1 cellular context compared by ENCODE assay signal in the genomic region with DNA sequence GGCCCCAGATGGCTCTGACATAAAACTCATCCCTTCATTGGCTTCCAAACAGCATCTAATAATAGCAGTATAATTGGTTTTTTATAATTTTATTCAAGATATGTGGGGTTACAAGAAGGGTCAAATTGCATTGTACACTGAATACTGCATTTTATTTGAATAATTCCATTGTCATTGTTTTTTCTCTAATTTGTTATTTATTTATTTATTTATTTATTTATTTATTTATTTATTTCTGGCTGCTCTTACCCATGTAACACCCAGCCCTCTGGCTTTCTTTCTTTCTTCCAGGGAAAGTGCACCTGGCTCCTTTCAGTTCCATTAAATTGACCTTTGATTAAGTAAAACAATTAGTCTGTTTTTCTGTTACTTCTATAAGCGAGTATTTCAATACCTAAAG.
TF ChIP-seq lines count a peak whose summit lies in the region.

No MANE protein-coding gene starts in this region.

TF ChIP-seq in HEK293, 187 proteins besides CTCF, POLR2A, EP300 and RAD21 (continued from another document and continues in another):
- TF ChIP-seq PRDM10 (tag by site-specific recombination; IDR thresholded peaks at IDR 0.05) (no peak), ZNF555 (tag by site-specific recombination; conservative IDR thresholded peaks at IDR 0.05) (peak; percentile 79), ZNF664 (tag by site-specific recombination; IDR thresholded peaks at IDR 0.05) (peak; percentile 47; the same call in 1 of the 2 replicates), ZNF837 (tag by site-specific recombination; IDR thresholded peaks at IDR 0.05) (no peak), ZNF239 (tag by site-specific recombination; IDR thresholded peaks at IDR 0.05) (no peak), ZNF202 (tag by site-specific recombination; IDR thresholded peaks at IDR 0.05; ENCODE audit: borderline replicate concordance) (peak; percentile 76; the same call in 1 of the 2 replicates), ZNF660 (tag by site-specific recombination; IDR thresholded peaks at IDR 0.05) (no peak), ZNF354C (tag by site-specific recombination; IDR thresholded peaks at IDR 0.05; ENCODE audit: borderline replicate concordance, low read depth) (0 out of 2 replicates have a peak, but pooled peaks have one; percentile 12), GLIS2 (tag by site-specific recombination; IDR thresholded peaks at IDR 0.05) (no peak), ZNF426 (tag by site-specific recombination; IDR thresholded peaks at IDR 0.05) (peak; percentile 77), TRIM28 (IDR thresholded peaks at IDR 0.05; ENCODE audit: borderline replicate concordance, low read length) (no peak), ZBTB11 (tag by site-specific recombination; conservative IDR thresholded peaks at IDR 0.05; ENCODE audit: low read depth) (peak; percentile 80), ZFHX2 (tag by site-specific recombination; conservative IDR thresholded peaks at IDR 0.05) (no peak), ZNF146 (tag by site-specific recombination; IDR thresholded peaks at IDR 0.05) (no peak), ZNF777 (tag by site-specific recombination; IDR thresholded peaks at IDR 0.05; ENCODE audit: borderline replicate concordance) (no peak), PATZ1 (tag by site-specific recombination; IDR thresholded peaks at IDR 0.05) (no peak), ZNF521 (tag by site-specific recombination; IDR thresholded peaks at IDR 0.05) (no peak), ZNF433 (tag by site-specific recombination; IDR thresholded peaks at IDR 0.05; ENCODE audit: low read depth) (peak; percentile 53; the same call in 1 of the 2 replicates), ZNF677 (tag by site-specific recombination; IDR thresholded peaks at IDR 0.05) (no peak), ZNF335 (tag by site-specific recombination; conservative IDR thresholded peaks at IDR 0.05) (no peak), WT1 (tag by site-specific recombination; IDR thresholded peaks at IDR 0.05) (no peak), ZEB2 (tag by site-specific recombination; IDR thresholded peaks at IDR 0.05) (no peak), ZNF76 (tag by site-specific recombination; IDR thresholded peaks at IDR 0.05; ENCODE audit: borderline replicate concordance, low read depth) (no peak), ZNF623 (tag by site-specific recombination; IDR thresholded peaks at IDR 0.05) (peak; percentile 57), ZNF596 (tag by site-specific recombination; IDR thresholded peaks at IDR 0.05) (no peak), ZNF704 (tag by site-specific recombination; IDR thresholded peaks at IDR 0.05) (no peak), EGR2 (tag by site-specific recombination; IDR thresholded peaks at IDR 0.05; ENCODE audit: low read depth) (no peak), ZNF544 (tag by site-specific recombination; IDR thresholded peaks at IDR 0.05) (no peak)
- TF ChIP-seq, protein P1, sequence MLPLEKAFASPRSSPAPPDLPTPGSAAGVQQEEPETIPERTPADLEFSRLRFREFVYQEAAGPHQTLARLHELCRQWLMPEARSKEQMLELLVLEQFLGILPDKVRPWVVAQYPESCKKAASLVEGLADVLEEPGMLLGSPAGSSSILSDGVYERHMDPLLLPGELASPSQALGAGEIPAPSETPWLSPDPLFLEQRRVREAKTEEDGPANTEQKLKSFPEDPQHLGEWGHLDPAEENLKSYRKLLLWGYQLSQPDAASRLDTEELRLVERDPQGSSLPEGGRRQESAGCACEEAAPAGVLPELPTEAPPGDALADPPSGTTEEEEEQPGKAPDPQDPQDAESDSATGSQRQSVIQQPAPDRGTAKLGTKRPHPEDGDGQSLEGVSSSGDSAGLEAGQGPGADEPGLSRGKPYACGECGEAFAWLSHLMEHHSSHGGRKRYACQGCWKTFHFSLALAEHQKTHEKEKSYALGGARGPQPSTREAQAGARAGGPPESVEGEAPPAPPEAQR (tag by site-specific recombination; IDR thresholded peaks at IDR 0.05) = no peak
- TF ChIP-seq, protein P2, sequence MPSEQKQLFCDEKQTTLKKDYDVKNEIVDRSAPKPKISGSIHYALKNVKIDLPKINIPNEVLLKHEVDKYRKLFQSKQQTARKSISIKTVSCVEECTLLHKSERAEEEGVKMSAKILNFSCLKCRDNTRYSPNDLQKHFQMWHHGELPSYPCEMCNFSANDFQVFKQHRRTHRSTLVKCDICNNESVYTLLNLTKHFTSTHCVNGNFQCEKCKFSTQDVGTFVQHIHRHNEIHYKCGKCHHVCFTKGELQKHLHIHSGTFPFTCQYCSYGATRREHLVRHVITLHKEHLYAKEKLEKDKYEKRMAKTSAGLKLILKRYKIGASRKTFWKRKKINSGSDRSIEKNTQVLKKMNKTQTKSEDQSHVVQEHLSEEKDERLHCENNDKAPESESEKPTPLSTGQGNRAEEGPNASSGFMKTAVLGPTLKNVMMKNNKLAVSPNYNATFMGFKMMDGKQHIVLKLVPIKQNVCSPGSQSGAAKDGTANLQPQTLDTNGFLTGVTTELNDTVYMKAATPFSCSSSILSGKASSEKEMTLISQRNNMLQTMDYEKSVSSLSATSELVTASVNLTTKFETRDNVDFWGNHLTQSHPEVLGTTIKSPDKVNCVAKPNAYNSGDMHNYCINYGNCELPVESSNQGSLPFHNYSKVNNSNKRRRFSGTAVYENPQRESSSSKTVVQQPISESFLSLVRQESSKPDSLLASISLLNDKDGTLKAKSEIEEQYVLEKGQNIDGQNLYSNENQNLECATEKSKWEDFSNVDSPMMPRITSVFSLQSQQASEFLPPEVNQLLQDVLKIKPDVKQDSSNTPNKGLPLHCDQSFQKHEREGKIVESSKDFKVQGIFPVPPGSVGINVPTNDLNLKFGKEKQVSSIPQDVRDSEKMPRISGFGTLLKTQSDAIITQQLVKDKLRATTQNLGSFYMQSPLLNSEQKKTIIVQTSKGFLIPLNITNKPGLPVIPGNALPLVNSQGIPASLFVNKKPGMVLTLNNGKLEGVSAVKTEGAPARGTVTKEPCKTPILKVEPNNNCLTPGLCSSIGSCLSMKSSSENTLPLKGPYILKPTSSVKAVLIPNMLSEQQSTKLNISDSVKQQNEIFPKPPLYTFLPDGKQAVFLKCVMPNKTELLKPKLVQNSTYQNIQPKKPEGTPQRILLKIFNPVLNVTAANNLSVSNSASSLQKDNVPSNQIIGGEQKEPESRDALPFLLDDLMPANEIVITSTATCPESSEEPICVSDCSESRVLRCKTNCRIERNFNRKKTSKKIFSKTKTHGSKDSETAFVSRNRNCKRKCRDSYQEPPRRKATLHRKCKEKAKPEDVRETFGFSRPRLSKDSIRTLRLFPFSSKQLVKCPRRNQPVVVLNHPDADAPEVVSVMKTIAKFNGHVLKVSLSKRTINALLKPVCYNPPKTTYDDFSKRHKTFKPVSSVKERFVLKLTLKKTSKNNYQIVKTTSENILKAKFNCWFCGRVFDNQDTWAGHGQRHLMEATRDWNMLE (tag by site-specific recombination; conservative IDR thresholded peaks at IDR 0.05; ENCODE audit: low read depth) = peak; percentile 76
- TF ChIP-seq, protein P3, sequence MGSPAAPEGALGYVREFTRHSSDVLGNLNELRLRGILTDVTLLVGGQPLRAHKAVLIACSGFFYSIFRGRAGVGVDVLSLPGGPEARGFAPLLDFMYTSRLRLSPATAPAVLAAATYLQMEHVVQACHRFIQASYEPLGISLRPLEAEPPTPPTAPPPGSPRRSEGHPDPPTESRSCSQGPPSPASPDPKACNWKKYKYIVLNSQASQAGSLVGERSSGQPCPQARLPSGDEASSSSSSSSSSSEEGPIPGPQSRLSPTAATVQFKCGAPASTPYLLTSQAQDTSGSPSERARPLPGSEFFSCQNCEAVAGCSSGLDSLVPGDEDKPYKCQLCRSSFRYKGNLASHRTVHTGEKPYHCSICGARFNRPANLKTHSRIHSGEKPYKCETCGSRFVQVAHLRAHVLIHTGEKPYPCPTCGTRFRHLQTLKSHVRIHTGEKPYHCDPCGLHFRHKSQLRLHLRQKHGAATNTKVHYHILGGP (tag by site-specific recombination; IDR thresholded peaks at IDR 0.05) = no peak
- TF ChIP-seq, protein P4, sequence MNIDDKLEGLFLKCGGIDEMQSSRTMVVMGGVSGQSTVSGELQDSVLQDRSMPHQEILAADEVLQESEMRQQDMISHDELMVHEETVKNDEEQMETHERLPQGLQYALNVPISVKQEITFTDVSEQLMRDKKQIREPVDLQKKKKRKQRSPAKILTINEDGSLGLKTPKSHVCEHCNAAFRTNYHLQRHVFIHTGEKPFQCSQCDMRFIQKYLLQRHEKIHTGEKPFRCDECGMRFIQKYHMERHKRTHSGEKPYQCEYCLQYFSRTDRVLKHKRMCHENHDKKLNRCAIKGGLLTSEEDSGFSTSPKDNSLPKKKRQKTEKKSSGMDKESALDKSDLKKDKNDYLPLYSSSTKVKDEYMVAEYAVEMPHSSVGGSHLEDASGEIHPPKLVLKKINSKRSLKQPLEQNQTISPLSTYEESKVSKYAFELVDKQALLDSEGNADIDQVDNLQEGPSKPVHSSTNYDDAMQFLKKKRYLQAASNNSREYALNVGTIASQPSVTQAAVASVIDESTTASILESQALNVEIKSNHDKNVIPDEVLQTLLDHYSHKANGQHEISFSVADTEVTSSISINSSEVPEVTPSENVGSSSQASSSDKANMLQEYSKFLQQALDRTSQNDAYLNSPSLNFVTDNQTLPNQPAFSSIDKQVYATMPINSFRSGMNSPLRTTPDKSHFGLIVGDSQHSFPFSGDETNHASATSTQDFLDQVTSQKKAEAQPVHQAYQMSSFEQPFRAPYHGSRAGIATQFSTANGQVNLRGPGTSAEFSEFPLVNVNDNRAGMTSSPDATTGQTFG (tag by site-specific recombination; IDR thresholded peaks at IDR 0.05; ENCODE audit: borderline replicate concordance) = no peak
